24 cellular contexts compared by ENCODE assay signal in genomic region chr5:181035991-181036815, GRCh38. TPM values are rescaled to one million over a fixed set of nuclear protein-coding genes. Genes with fewer than 3 reads are reported as not detected.
"Had no signal": no experiment of that assay in that cellular context is flagged by ENCODE, and none has a peak within 500 bp of the region (broad histone marks: within the 10 kb centered on the region; RNA-seq: fewer than 3 reads in every experiment).

No MANE protein-coding gene starts in this region.

- ATAC-seq: activated T-cell treated with anti-CD3 and anti-CD28 coated beads, Interleukin-2, amount 50 U/mL, for 72 hours; foreskin keratinocyte; pancreas had no signal

- H3K27ac Mint-ChIP-seq: activated B cell treated with CpG ODN at 0.5 μM for 24 hours; activated naive CD8-positive, alpha-beta T cell; activated T-cell treated with anti-CD3 and anti-CD28 coated beads, Interleukin-2, amount 50 U/mL, for 72 hours; type B pancreatic cell had no signal

- H3K4me1 Mint-ChIP-seq: activated B cell treated with CpG ODN at 0.5 μM for 24 hours, neural crest cell had no signal

- H3K27me3 ChIP-seq: foreskin keratinocyte, pancreas had no signal

- H3K36me3 Mint-ChIP-seq: activated naive CD8-positive, alpha-beta T cell; type B pancreatic cell had no signal

- H3K36me3 ChIP-seq: heart left ventricle, pancreas had no signal

- H3K27ac ChIP-seq: foreskin keratinocyte, heart left ventricle, pancreas had no signal

- H3K4me3 ChIP-seq: heart left ventricle, lung, pancreas had no signal

- H3K9me3 ChIP-seq: heart left ventricle, pancreas had no signal

- DNase-seq: activated B cell treated with CpG ODN at 0.5 μM for 24 hours; activated CD4-positive, alpha-beta T cell treated with anti-CD3 and anti-CD28 coated beads for 48 hours; activated CD8-positive, alpha-beta memory T cell treated with anti-CD3 and anti-CD28 coated beads, Interleukin-2, amount 50 U/mL, for 48 hours; activated gamma-delta T cell; activated T-cell treated with anti-CD3 and anti-CD28 coated beads, Interleukin-2, amount 50 U/mL, for 72 hours; amniotic stem cell; caudate nucleus; foreskin keratinocyte; left cardiac atrium; midbrain; pancreas; retina; stimulated activated CD4-positive, alpha-beta T cell treated with anti-CD3 and anti-CD28 coated beads, Interleukin-15, amount 100 ng/mL, for 24 hours; stimulated activated CD4-positive, alpha-beta T cell treated with anti-CD3 and anti-CD28 coated beads, Interleukin-4, amount 100 ng/mL, for 1 hour; stimulated activated naive CD4-positive, alpha-beta T cell; SW 1271 had no signal

- FAIRE-seq: colon, pancreas, TTC549 had no signal

- H3K4me3 Mint-ChIP-seq: activated B cell treated with CpG ODN at 0.5 μM for 24 hours; activated naive CD8-positive, alpha-beta T cell; activated T-cell treated with anti-CD3 and anti-CD28 coated beads, Interleukin-2, amount 50 U/mL, for 72 hours; neural crest cell; type B pancreatic cell had no signal

- H3K4me1 ChIP-seq: foreskin keratinocyte, pancreas had no signal

RNA-seq across cellular contexts. Expression of gene BTNL9, which starts 3.9 kb away (rescaled TPM):
- total RNA-seq: neural crest cell; T-helper 2 cell treated with Interferon-gamma antibody and Interleukin-4, amounts not matched to agents 100 ng/mL and 5 ng/mL, for 36 hours had no signal

RNA-seq across cellular contexts. Expression of gene BTNL3, which starts 47.6 kb away (rescaled TPM):
- total RNA-seq: activated B cell treated with CpG ODN at 0.5 μM for 24 hours; foreskin keratinocyte; neural crest cell; T-helper 2 cell treated with Interferon-gamma antibody and Interleukin-4, amounts not matched to agents 100 ng/mL and 5 ng/mL, for 36 hours had no signal
- polyA plus RNA-seq: foreskin keratinocyte had no signal
